22 cellular contexts compared by ENCODE assay signal in the genomic region with DNA sequence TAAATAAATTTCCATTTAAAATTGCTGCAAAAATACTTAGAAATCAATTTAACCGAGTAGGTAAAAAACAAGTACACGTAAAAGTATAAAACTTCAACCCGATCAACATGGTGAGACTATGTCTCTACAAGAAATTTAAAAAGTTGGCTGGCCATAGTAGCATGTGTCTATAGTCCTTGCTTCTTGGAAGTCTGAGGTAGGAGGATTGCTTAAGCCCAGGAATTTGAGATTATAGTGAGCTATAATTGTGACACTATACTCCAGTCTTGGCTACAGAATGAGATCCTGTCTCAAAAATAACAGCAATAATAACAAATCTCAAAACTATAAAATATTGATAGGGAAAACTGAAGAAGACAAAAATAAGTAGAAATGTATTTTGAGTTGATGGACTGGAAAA. TPM values are rescaled to one million over a fixed set of nuclear protein-coding genes. Genes with fewer than 3 reads are reported as not detected.
A peak's percentile ranks its signal among the peaks of the same experiment; 100 is the strongest.
DNase-seq lines count a peak whose midpoint lies in the region; ATAC-seq and TF ChIP-seq lines count a peak whose summit lies in the region.
"Had no signal": no experiment of that assay in that cellular context is flagged by ENCODE, and none has a peak within 500 bp of the region (broad histone marks: within the 10 kb centered on the region; RNA-seq: fewer than 3 reads in every experiment).

No MANE protein-coding gene starts in this region.

- H3K27me3 Mint-ChIP-seq in CD4-positive, CD25-positive, alpha-beta regulatory T cell = no peaks in the 10 kb centered on the region
- H3K27me3 Mint-ChIP-seq in activated naive CD4-positive, alpha-beta T cell treated with anti-CD3 and anti-CD28 coated beads for 36 hours (ENCODE audit: low read depth) = no peaks in the 10 kb centered on the region
- H3K27me3 Mint-ChIP-seq: IgD-negative memory B cell had no signal

- peaks cover 0 to 2% (median 0%) of the 10 kb centered on the region in 7 donors for H3K9me3 Mint-ChIP-seq in CD4-positive, CD25-positive, alpha-beta regulatory T cell
- no peaks in the 10 kb centered on the region for H3K9me3 Mint-ChIP-seq in activated naive CD4-positive, alpha-beta T cell treated with anti-CD3 and anti-CD28 coated beads for 36 hours
- H3K9me3 Mint-ChIP-seq: IgD-negative memory B cell had no signal

- peak overlapping the region; percentile 20 for H3K4me3 ChIP-seq in CD4-positive, CD25-positive, alpha-beta regulatory T cell (ENCODE audit: low read depth, low read length)
- H3K4me3 ChIP-seq in choroid plexus epithelial cell (ENCODE audit: low read depth, low read length) (no peak overlapping the region), vagina (no peak overlapping the region), stomach (no peak overlapping the region)
- H3K4me3 ChIP-seq: A549, BLaER1, PC-9 had no signal

- intact Hi-C loops in vagina (cut with DNase I) (no loop called here), stomach (cut with DNase I; ENCODE audit: low total_unique reads) (no loop called here)
- intact Hi-C loops in activated naive CD4-positive, alpha-beta T cell treated with anti-CD3 and anti-CD28 coated beads for 36 hours (cut with micrococcal nuclease) = no loop called here

- DNase-seq in CD4-positive, CD25-positive, alpha-beta regulatory T cell = no peak
- DNase-seq in NCI-H226 = peak; percentile 22
- DNase-seq in choroid plexus epithelial cell (ENCODE audit: low read depth) = peak; percentile 49
- peak; percentile 52 for DNase-seq in iris pigment epithelial cell (ENCODE audit: low read depth)
- no peak for DNase-seq in vagina (ENCODE audit: extremely low spot score in 2 of 2)
- DNase-seq in CD1c-positive myeloid dendritic cell (ENCODE audit: extremely low spot score) = no peak
- no peak for DNase-seq in stomach
- no peak for DNase-seq in activated naive CD4-positive, alpha-beta T cell treated with anti-CD3 and anti-CD28 coated beads for 36 hours
- DNase-seq: DMS79, GOT3, Kasumi-1, NCI-H1105 treated with DMSO at 0.1 percent for 48 hours, NCI-H1694, NCI-H2081 treated with DMSO at 0.1 percent for 48 hours, NCI-H510A treated with DMSO at 0.1 percent for 48 hours, NCI-H774 had no signal

- no peaks in the 10 kb centered on the region for H3K9me3 ChIP-seq in CD4-positive, CD25-positive, alpha-beta regulatory T cell (ENCODE audit: control insufficient read depth in 2 of 2, low read length in 2 of 2)
- H3K9me3 ChIP-seq in vagina = no peaks in the 10 kb centered on the region
- H3K9me3 ChIP-seq in stomach = no peaks in the 10 kb centered on the region
- H3K9me3 ChIP-seq: A549, BLaER1 had no signal

- H3K27ac Mint-ChIP-seq in CD4-positive, CD25-positive, alpha-beta regulatory T cell = no peak overlapping the region
- H3K27ac Mint-ChIP-seq in activated naive CD4-positive, alpha-beta T cell treated with anti-CD3 and anti-CD28 coated beads for 36 hours = no peak overlapping the region
- H3K27ac Mint-ChIP-seq: IgD-negative memory B cell had no signal

- ATAC-seq in CD4-positive, CD25-positive, alpha-beta regulatory T cell (ENCODE audit: low read depth in 2 of 2) = no peak
- ATAC-seq: A549, HCT116 had no signal

- TF ChIP-seq CTCF in choroid plexus epithelial cell (conservative IDR thresholded peaks at IDR 0.05; ENCODE audit: low read depth, low read length) (no peak), vagina (IDR thresholded peaks at IDR 0.05) (no peak), stomach (IDR thresholded peaks at IDR 0.05) (no peak)

- peaks cover 36% of the 10 kb centered on the region for H3K36me3 Mint-ChIP-seq in CD4-positive, CD25-positive, alpha-beta regulatory T cell
- H3K36me3 Mint-ChIP-seq in activated naive CD4-positive, alpha-beta T cell treated with anti-CD3 and anti-CD28 coated beads for 36 hours (ENCODE audit: low read depth) = peaks cover 32% of the 10 kb centered on the region

- CTCF ChIA-PET in activated naive CD4-positive, alpha-beta T cell treated with anti-CD3 and anti-CD28 coated beads for 36 hours (lab: Charles Lee) = interaction anchor here (1.0 kb wide), 1 partner anchor 26 kb away, joined by 3 read pairs; no protein-coding TSS in a partner anchor

- peak overlapping the region in 3 of 4 donors; percentile 9 to 62 (median 51) for H3K4me3 Mint-ChIP-seq in CD4-positive, CD25-positive, alpha-beta regulatory T cell
- no peak overlapping the region for H3K4me3 Mint-ChIP-seq in activated naive CD4-positive, alpha-beta T cell treated with anti-CD3 and anti-CD28 coated beads for 36 hours

- peaks cover 52% of the 10 kb centered on the region for H3K4me1 ChIP-seq in CD4-positive, CD25-positive, alpha-beta regulatory T cell (ENCODE audit: control insufficient read depth, insufficient read depth, low read length, poor library complexity, severe bottlenecking)
- H3K4me1 ChIP-seq in vagina (peaks cover 2% of the 10 kb centered on the region), stomach (peaks cover 0 to 33% (median 10%) of the 10 kb centered on the region in 4 donors)
- H3K4me1 ChIP-seq: A549, BLaER1 had no signal

- no peak overlapping the region for H3K27ac ChIP-seq in CD4-positive, CD25-positive, alpha-beta regulatory T cell (ENCODE audit: insufficient read depth, low read length, poor library complexity, severe bottlenecking)
- no peak overlapping the region for H3K27ac ChIP-seq in vagina
- H3K27ac ChIP-seq in stomach = no peak overlapping the region
- H3K27ac ChIP-seq: A549, BLaER1, PC-9 had no signal

- TF ChIP-seq POLR2A in vagina (IDR thresholded peaks at IDR 0.05) (no peak), stomach (IDR thresholded peaks at IDR 0.05) (no peak)

- no peaks in the 10 kb centered on the region for H3K27me3 ChIP-seq in CD4-positive, CD25-positive, alpha-beta regulatory T cell (ENCODE audit: control insufficient read depth, insufficient read depth, low read length)
- H3K27me3 ChIP-seq in vagina (no peaks in the 10 kb centered on the region), stomach (no peaks in the 10 kb centered on the region)
- H3K27me3 ChIP-seq: BLaER1 had no signal

- WGBS in stomach, 5 donors = 63 to 99% (median 95%) methylated on average over 3 of the region's 3 CpGs

- peaks cover 55 to 83% (median 73%) of the 10 kb centered on the region in 4 donors for H3K4me1 Mint-ChIP-seq in CD4-positive, CD25-positive, alpha-beta regulatory T cell
- peaks cover 55% of the 10 kb centered on the region for H3K4me1 Mint-ChIP-seq in activated naive CD4-positive, alpha-beta T cell treated with anti-CD3 and anti-CD28 coated beads for 36 hours (ENCODE audit: low read depth)

- H3K36me3 ChIP-seq in CD4-positive, CD25-positive, alpha-beta regulatory T cell (ENCODE audit: control insufficient read depth, insufficient read depth, low read length) = peaks cover 44% of the 10 kb centered on the region
- H3K36me3 ChIP-seq in vagina (peaks cover 0 to 17% of the 10 kb centered on the region in 2 donors), stomach (peaks cover 5 to 41% (median 35%) of the 10 kb centered on the region in 4 donors)
- H3K36me3 ChIP-seq: BLaER1 had no signal

- no peak for TF ChIP-seq EP300 in stomach (IDR thresholded peaks at IDR 0.05)

RNA-seq across cellular contexts. Expression of a gene that starts 11.1 kb away (rescaled TPM):
- total RNA-seq in CD4-positive, CD25-positive, alpha-beta regulatory T cell = 116 TPM
- polyA plus RNA-seq in CD4-positive, CD25-positive, alpha-beta regulatory T cell = 100 to 1,000 TPM; 108 to 137 (median 124) TPM
- total RNA-seq in vagina = 70.2 TPM
- total RNA-seq in stomach = 100 to 1,000 TPM in 2 of 5 donors, 10 to 100 TPM in 2, 1 to 10 TPM in 1; 8.1 to 163 (median 71.2) TPM
- 10 to 100 TPM; 59.3 to 96.1 (median 65.3) TPM for polyA plus RNA-seq in stomach
- total RNA-seq in activated naive CD4-positive, alpha-beta T cell treated with anti-CD3 and anti-CD28 coated beads for 36 hours = 10 to 100 TPM; 47.9 to 48.7 TPM

RNA-seq across cellular contexts. Expression of a gene that starts 59.0 kb away (rescaled TPM):
- 0.72 TPM for total RNA-seq in CD4-positive, CD25-positive, alpha-beta regulatory T cell
- polyA plus RNA-seq in CD4-positive, CD25-positive, alpha-beta regulatory T cell = under 1 TPM in 3 of 4 donors, not detected in 1; 0.37 to 0.77 (median 0.49) TPM
- total RNA-seq in vagina (7.4 TPM), stomach (1 to 10 TPM in 3 of 5 donors, not detected in 2; 2.2 to 8.5 (median 5.3) TPM)
- polyA plus RNA-seq in stomach = under 1 TPM in 2 of 3 donors, not detected in 1; 0.23 to 0.50 TPM
- not detected for total RNA-seq in activated naive CD4-positive, alpha-beta T cell treated with anti-CD3 and anti-CD28 coated beads for 36 hours
- total RNA-seq: PC-9, SK-MEL-5 had no signal
- polyA plus RNA-seq: A549, IgD-negative memory B cell had no signal

Comparison
In these comparisons a context has a peak if more than half of its experiments do, and no peak if none do; other contexts are left out.
1. DNase-seq: peak in NCI-H226 (single experiment), choroid plexus epithelial cell (single experiment) and iris pigment epithelial cell (single experiment); none in CD4-positive, CD25-positive, alpha-beta regulatory T cell (0 of 3), vagina (0 of 2), CD1c-positive myeloid dendritic cell (single experiment), stomach (single experiment) and activated naive CD4-positive, alpha-beta T cell treated with anti-CD3 and anti-CD28 coated beads for 36 hours (single experiment).